In the genomic region with DNA sequence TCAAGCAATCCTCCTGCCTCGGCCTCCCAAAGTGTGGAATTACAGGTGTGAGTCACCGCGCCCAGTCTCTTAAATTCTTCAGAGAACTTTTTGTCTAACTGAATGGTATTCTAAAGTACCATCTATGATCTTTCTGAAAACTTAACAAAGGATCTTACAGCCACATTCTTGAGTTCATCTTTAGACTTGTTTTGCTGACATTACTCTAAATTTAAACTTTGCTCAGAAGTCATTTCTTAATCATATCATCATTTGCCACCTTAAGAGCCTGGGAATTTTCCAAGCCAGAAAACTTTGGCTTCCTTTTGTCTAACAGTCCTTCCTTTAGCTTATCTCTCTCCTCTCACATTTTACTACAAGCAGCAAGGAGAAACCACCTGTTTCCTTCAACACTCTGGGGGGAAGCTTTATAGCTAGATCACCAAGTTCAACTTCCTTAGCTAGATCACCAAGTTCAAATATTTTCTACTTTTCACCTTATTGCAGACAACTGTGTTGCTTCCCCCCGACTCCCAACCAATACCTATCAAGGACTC, we compare ENCODE assay signal across 1 cellular context.
A peak's percentile ranks its signal among the peaks of the same experiment; 100 is the strongest.
TF ChIP-seq lines count a peak whose summit lies in the region.

No MANE protein-coding gene starts in this region.

TF ChIP-seq in K562, 482 proteins besides CTCF, POLR2A, EP300 and RAD21 (continued from another document):
- TF ChIP-seq, protein P1, sequence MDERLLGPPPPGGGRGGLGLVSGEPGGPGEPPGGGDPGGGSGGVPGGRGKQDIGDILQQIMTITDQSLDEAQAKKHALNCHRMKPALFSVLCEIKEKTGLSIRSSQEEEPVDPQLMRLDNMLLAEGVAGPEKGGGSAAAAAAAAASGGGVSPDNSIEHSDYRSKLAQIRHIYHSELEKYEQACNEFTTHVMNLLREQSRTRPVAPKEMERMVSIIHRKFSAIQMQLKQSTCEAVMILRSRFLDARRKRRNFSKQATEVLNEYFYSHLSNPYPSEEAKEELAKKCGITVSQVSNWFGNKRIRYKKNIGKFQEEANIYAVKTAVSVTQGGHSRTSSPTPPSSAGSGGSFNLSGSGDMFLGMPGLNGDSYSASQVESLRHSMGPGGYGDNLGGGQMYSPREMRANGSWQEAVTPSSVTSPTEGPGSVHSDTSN (CRISPR knock-in tag; IDR thresholded peaks at IDR 0.05; ENCODE audit: low read depth): no peak
- TF ChIP-seq, protein P1 (tag; conservative IDR thresholded peaks at IDR 0.05; ENCODE audit: low read depth): no peak
- TF ChIP-seq CBFA2T3 (IDR thresholded peaks at IDR 0.05): peak; percentile 64
- TF ChIP-seq CEBPB (tag; IDR thresholded peaks at IDR 0.05): no peak
- TF ChIP-seq, protein P2, sequence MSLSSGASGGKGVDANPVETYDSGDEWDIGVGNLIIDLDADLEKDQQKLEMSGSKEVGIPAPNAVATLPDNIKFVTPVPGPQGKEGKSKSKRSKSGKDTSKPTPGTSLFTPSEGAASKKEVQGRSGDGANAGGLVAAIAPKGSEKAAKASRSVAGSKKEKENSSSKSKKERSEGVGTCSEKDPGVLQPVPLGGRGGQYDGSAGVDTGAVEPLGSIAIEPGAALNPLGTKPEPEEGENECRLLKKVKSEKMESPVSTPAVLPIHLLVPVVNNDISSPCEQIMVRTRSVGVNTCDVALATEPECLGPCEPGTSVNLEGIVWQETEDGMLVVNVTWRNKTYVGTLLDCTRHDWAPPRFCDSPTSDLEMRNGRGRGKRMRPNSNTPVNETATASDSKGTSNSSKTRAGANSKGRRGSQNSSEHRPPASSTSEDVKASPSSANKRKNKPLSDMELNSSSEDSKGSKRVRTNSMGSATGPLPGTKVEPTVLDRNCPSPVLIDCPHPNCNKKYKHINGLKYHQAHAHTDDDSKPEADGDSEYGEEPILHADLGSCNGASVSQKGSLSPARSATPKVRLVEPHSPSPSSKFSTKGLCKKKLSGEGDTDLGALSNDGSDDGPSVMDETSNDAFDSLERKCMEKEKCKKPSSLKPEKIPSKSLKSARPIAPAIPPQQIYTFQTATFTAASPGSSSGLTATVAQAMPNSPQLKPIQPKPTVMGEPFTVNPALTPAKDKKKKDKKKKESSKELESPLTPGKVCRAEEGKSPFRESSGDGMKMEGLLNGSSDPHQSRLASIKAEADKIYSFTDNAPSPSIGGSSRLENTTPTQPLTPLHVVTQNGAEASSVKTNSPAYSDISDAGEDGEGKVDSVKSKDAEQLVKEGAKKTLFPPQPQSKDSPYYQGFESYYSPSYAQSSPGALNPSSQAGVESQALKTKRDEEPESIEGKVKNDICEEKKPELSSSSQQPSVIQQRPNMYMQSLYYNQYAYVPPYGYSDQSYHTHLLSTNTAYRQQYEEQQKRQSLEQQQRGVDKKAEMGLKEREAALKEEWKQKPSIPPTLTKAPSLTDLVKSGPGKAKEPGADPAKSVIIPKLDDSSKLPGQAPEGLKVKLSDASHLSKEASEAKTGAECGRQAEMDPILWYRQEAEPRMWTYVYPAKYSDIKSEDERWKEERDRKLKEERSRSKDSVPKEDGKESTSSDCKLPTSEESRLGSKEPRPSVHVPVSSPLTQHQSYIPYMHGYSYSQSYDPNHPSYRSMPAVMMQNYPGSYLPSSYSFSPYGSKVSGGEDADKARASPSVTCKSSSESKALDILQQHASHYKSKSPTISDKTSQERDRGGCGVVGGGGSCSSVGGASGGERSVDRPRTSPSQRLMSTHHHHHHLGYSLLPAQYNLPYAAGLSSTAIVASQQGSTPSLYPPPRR (CRISPR knock-in tag; IDR thresholded peaks at IDR 0.05; ENCODE audit: borderline replicate concordance): no peak
- TF ChIP-seq, protein P3, sequence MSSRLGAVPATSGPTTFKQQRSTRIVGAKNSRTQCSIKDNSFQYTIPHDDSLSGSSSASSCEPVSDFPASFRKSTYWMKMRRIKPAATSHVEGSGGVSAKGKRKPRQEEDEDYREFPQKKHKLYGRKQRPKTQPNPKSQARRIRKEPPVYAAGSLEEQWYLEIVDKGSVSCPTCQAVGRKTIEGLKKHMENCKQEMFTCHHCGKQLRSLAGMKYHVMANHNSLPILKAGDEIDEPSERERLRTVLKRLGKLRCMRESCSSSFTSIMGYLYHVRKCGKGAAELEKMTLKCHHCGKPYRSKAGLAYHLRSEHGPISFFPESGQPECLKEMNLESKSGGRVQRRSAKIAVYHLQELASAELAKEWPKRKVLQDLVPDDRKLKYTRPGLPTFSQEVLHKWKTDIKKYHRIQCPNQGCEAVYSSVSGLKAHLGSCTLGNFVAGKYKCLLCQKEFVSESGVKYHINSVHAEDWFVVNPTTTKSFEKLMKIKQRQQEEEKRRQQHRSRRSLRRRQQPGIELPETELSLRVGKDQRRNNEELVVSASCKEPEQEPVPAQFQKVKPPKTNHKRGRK (tag; IDR thresholded peaks at IDR 0.05): no peak
TF ChIP-seq in K562: peak in this region for 7.
